In the genomic region with DNA sequence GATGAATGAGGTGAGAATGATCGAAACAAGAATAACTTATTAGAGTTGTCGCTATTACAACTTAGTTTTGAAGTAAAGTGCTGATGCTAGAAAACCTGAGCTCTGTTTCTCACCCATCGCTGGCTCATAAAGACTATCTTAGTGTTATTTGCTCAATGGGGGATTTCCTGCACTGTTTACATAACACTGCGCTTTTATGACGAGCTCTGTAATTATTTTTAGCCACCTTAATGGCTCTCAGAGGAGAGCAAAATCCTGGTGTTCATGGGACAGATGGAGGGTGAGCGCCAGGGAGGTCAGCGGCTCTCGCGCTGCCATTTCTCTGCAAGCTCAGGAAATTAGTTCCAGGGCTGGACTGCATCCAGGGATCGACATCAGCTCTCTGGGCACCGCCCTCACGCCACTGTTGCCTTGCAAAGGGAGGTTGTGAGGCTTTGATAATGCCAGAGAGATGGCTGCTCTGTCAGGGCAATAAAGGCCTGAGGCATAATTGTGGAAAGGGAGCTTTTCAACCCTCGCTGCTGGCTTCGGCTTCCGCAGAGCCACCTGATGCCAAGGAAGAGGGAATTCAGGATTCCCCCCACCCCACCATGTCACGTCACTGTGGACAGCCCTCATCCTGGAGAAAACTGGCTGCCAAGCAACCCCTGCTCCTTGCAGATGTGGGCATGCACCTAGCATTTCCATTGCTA, we compare ENCODE assay signal across 11 cellular contexts.
DNase-seq lines count a peak whose midpoint lies in the region; ATAC-seq lines count a peak whose summit lies in the region.
"Had no signal": no experiment of that assay in that cellular context is flagged by ENCODE, and none has a peak within 500 bp of the region (broad histone marks: within the 10 kb centered on the region; RNA-seq: fewer than 3 reads in every experiment).

No MANE protein-coding gene starts in this region.

- no peak for ATAC-seq in HG03469 (IDR thresholded peaks at IDR 0.05; ENCODE audit: unreplicated experiment)
- ATAC-seq: effector memory CD8-positive, alpha-beta T cell had no signal

- DNase-seq in DMS53 treated with DMSO at 0.1 percent for 48 hours (lab: John Stamatoyannopoulos, UW; ENCODE audit: unreplicated experiment) (peak; percentile 52), NCI-H2029 (lab: John Stamatoyannopoulos, UW) (peak; percentile 68), cerebellum (ENCODE audit: low spot score) (peak; percentile 37), retina (peak; percentile 54), OCI-M2 (lab: John Stamatoyannopoulos, UW; ENCODE audit: unreplicated experiment) (no peak), T-helper 9 cell (no peak), NCI-H524 treated with DMSO at 0.1 percent for 48 hours (lab: John Stamatoyannopoulos, UW) (no peak)
- DNase-seq: activated effector memory CD4-positive, alpha-beta T cell treated with Interleukin-2 at 50 U/mL for 16 hours; effector memory CD8-positive, alpha-beta T cell; NCI-H1694 treated with DMSO at 0.1 percent for 48 hours had no signal

Comparison
In these comparisons a context has a peak if more than half of its experiments do, and no peak if none do; other contexts are left out.
1. DNase-seq: peak in DMS53 treated with DMSO at 0.1 percent for 48 hours (single experiment), NCI-H2029 (single experiment), cerebellum (single experiment) and retina (single experiment); none in OCI-M2 (single experiment), T-helper 9 cell (single experiment) and NCI-H524 treated with DMSO at 0.1 percent for 48 hours (single experiment).